19 cellular contexts compared by ENCODE assay signal in genomic region chr17:78920528-78920927, GRCh38. TPM values are rescaled to one million over a fixed set of nuclear protein-coding genes. Genes with fewer than 3 reads are reported as not detected.
DNase-seq lines count a peak whose midpoint lies in the region; ATAC-seq and TF ChIP-seq lines count a peak whose summit lies in the region.
"Had no signal": no experiment of that assay in that cellular context is flagged by ENCODE, and none has a peak within 500 bp of the region (broad histone marks: within the 10 kb centered on the region; RNA-seq: fewer than 3 reads in every experiment).

No MANE protein-coding gene starts in this region.

- H3K9ac ChIP-seq in Karpas-422 (ENCODE audit: low read length) = no peak overlapping the region
- H3K9ac ChIP-seq: KMS-11 had no signal

- peak overlapping the region; percentile 34 for H3K4me3 Mint-ChIP-seq in osteocyte (ENCODE audit: unreplicated experiment)
- H3K4me3 Mint-ChIP-seq: stimulated activated naive CD8-positive, alpha-beta T cell treated with anti-CD3 and anti-CD28 coated beads, Interleukin-15, Interleukin-2, amounts not matched to agents 100 ng/mL and 50 ng/mL, for 24 hours; T-helper 2 cell treated with Interferon-gamma antibody and Interleukin-4, amounts not matched to agents 5 μg/mL and 100 μg/mL, for 36 hours had no signal

- ATAC-seq in heart right ventricle (no peak), gastroesophageal sphincter (no peak), psoas muscle (no peak), GM18868 (IDR thresholded peaks at IDR 0.05; ENCODE audit: unreplicated experiment) (no peak)
- ATAC-seq: esophagus mucosa had no signal

- H3K4me3 ChIP-seq in left ventricle myocardium inferior (no peak overlapping the region), heart right ventricle (no peak overlapping the region), gastroesophageal sphincter (no peak overlapping the region), vagina (peak overlapping the region; percentile 4 to 25), psoas muscle (no peak overlapping the region), Karpas-422 (ENCODE audit: low read length) (no peak overlapping the region)
- H3K4me3 ChIP-seq: skin epidermis had no signal

- peaks cover 8% of the 10 kb centered on the region for H3K36me3 Mint-ChIP-seq in osteocyte (ENCODE audit: unreplicated experiment)

- H3K9me2 ChIP-seq in Karpas-422 (replicated peaks; ENCODE audit: insufficient read depth, low read length) = no peaks in the 10 kb centered on the region

- H4K20me1 ChIP-seq in Karpas-422 (ENCODE audit: insufficient read depth, low read depth, low read length) = no peaks in the 10 kb centered on the region

- no peak for TF ChIP-seq EP300 in gastroesophageal sphincter (IDR thresholded peaks at IDR 0.05)

- no peak overlapping the region for H2AFZ ChIP-seq in Karpas-422 (ENCODE audit: low read length)

- TF ChIP-seq CTCF in left ventricle myocardium inferior (IDR thresholded peaks at IDR 0.05; ENCODE audit: borderline replicate concordance) (no peak), heart right ventricle (IDR thresholded peaks at IDR 0.05) (no peak), gastroesophageal sphincter (IDR thresholded peaks at IDR 0.05) (no peak), osteocyte (IDR thresholded peaks at IDR 0.05) (no peak), vagina (IDR thresholded peaks at IDR 0.05) (no peak), psoas muscle (IDR thresholded peaks at IDR 0.05) (no peak)

- H3K36me3 ChIP-seq in left ventricle myocardium inferior (no peaks in the 10 kb centered on the region), heart right ventricle (peaks cover 0 to 4% (median 0%) of the 10 kb centered on the region in 9 donors), gastroesophageal sphincter (no peaks in the 10 kb centered on the region), vagina (no peaks in the 10 kb centered on the region), psoas muscle (ENCODE audit: insufficient read depth in 1 of 2, low read depth in 1 of 2) (no peaks in the 10 kb centered on the region), Karpas-422 (ENCODE audit: insufficient read depth, low read length) (no peaks in the 10 kb centered on the region)

- H3K4me1 ChIP-seq in left ventricle myocardium inferior = peaks cover 94% of the 10 kb centered on the region
- peaks cover 22 to 89% (median 69%) of the 10 kb centered on the region in 9 donors for H3K4me1 ChIP-seq in heart right ventricle
- H3K4me1 ChIP-seq in gastroesophageal sphincter = peaks cover 0 to 92% (median 72%) of the 10 kb centered on the region in 3 donors
- peaks cover 88% of the 10 kb centered on the region for H3K4me1 ChIP-seq in vagina
- H3K4me1 ChIP-seq in psoas muscle = peaks cover 11% of the 10 kb centered on the region
- H3K4me1 ChIP-seq in Karpas-422 (ENCODE audit: low read length) = no peaks in the 10 kb centered on the region

- H3K27me3 Mint-ChIP-seq in osteocyte (ENCODE audit: unreplicated experiment) = no peaks in the 10 kb centered on the region
- H3K27me3 Mint-ChIP-seq: stimulated activated naive CD8-positive, alpha-beta T cell treated with anti-CD3 and anti-CD28 coated beads, Interleukin-15, Interleukin-2, amounts not matched to agents 100 ng/mL and 50 ng/mL, for 24 hours had no signal

- H3K4me2 ChIP-seq in Karpas-422 (ENCODE audit: low read depth, low read length, poor library complexity, severe bottlenecking) = no peak overlapping the region
- H3K4me2 ChIP-seq: KMS-11 had no signal

- H3K79me2 ChIP-seq in Karpas-422 (ENCODE audit: low read length) = no peaks in the 10 kb centered on the region

- H3K9me3 ChIP-seq in left ventricle myocardium inferior (replicated peaks) = no peaks in the 10 kb centered on the region
- H3K9me3 ChIP-seq in heart right ventricle = no peaks in the 10 kb centered on the region
- H3K9me3 ChIP-seq in gastroesophageal sphincter = no peaks in the 10 kb centered on the region
- no peaks in the 10 kb centered on the region for H3K9me3 ChIP-seq in vagina
- H3K9me3 ChIP-seq in psoas muscle = no peaks in the 10 kb centered on the region
- no peaks in the 10 kb centered on the region for H3K9me3 ChIP-seq in Karpas-422 (ENCODE audit: low read length)

- no peak for DNase-seq in left ventricle myocardium inferior
- no peak for DNase-seq in heart right ventricle
- no peak for DNase-seq in osteocyte (ENCODE audit: extremely low spot score, unreplicated experiment)
- DNase-seq in vagina (ENCODE audit: extremely low spot score in 2 of 2) = no peak
- DNase-seq in psoas muscle = no peak
- no peak for DNase-seq in Karpas-422
- DNase-seq: activated CD4-positive, alpha-beta T cell treated with anti-CD3 and anti-CD28 coated beads for 4 hours; GF-D8; NCI-H1417; NCI-H226; SHP77 treated with DMSO at 0.1 percent for 48 hours had no signal

- H3K27ac ChIP-seq in left ventricle myocardium inferior (replicated peaks) (peak overlapping the region; percentile 96), heart right ventricle (peak overlapping the region in 5 of 10 donors; percentile 5 to 97 (median 23)), gastroesophageal sphincter (peak overlapping the region in 3 of 4 donors; percentile 98 to 100 (median 99)), vagina (peak overlapping the region; percentile 99), psoas muscle (no peak overlapping the region), Karpas-422 (ENCODE audit: low read length) (no peak overlapping the region)
- H3K27ac ChIP-seq: HL-60, KMS-11 had no signal

- H3K4me1 Mint-ChIP-seq in osteocyte (ENCODE audit: unreplicated experiment) = peaks cover 79% of the 10 kb centered on the region

- no peak for TF ChIP-seq POLR2A in gastroesophageal sphincter (IDR thresholded peaks at IDR 0.05)
- TF ChIP-seq POLR2A in vagina (IDR thresholded peaks at IDR 0.05) = no peak

- H3K27me3 ChIP-seq in left ventricle myocardium inferior (ENCODE audit: low read depth) (no peaks in the 10 kb centered on the region), heart right ventricle (no peaks in the 10 kb centered on the region), gastroesophageal sphincter (no peaks in the 10 kb centered on the region), vagina (no peaks in the 10 kb centered on the region), psoas muscle (ENCODE audit: insufficient read depth in 3 of 3, low read length in 2 of 3) (peaks cover 0 to 9% (median under 1%) of the 10 kb centered on the region in 3 donors), Karpas-422 (ENCODE audit: low read length) (no peaks in the 10 kb centered on the region)

- WGBS in heart right ventricle, 2 donors = 83 to 87% methylated on average over 8 of the region's 8 CpGs
- WGBS in gastroesophageal sphincter (ENCODE audit: low coverage in 1 of 2), 2 donors = 44 to 81% methylated on average over 3 to 6 of the region's 8 CpGs
- 87 to 91% (median 88%) methylated on average over 8 of the region's 8 CpGs for WGBS in psoas muscle, 3 donors

- no peaks in the 10 kb centered on the region for H3K9me3 Mint-ChIP-seq in osteocyte (ENCODE audit: unreplicated experiment)
- H3K9me3 Mint-ChIP-seq: stimulated activated naive CD8-positive, alpha-beta T cell treated with anti-CD3 and anti-CD28 coated beads, Interleukin-15, Interleukin-2, amounts not matched to agents 100 ng/mL and 50 ng/mL, for 24 hours; T-helper 2 cell treated with Interferon-gamma antibody and Interleukin-4, amounts not matched to agents 5 μg/mL and 100 μg/mL, for 36 hours had no signal

- intact Hi-C loops in left ventricle myocardium inferior (cut with micrococcal nuclease) (loop anchor here (10.0 kb wide), 1 partner anchor 56 kb away; no protein-coding TSS in a partner anchor), heart right ventricle (cut with DNase I) (loop anchor here in 6 of 10 donors (2.0 to 10.0 kb wide), 6 partner anchors 32 to 56 kb away; no protein-coding TSS in a partner anchor), vagina (cut with DNase I) (loop anchor here (5.0 to 10.0 kb wide), 2 partner anchors 38 to 54 kb away; partner anchors contain the start of gene LGALS3BP), psoas muscle (cut with DNase I) (no loop called here)

- peak overlapping the region; percentile 16 for H3K27ac Mint-ChIP-seq in osteocyte (ENCODE audit: unreplicated experiment)
- H3K27ac Mint-ChIP-seq: stimulated activated naive CD8-positive, alpha-beta T cell treated with anti-CD3 and anti-CD28 coated beads, Interleukin-15, Interleukin-2, amounts not matched to agents 100 ng/mL and 50 ng/mL, for 24 hours; T-helper 2 cell treated with Interferon-gamma antibody and Interleukin-4, amounts not matched to agents 5 μg/mL and 100 μg/mL, for 36 hours had no signal

RNA-seq across cellular contexts. Expression of gene TIMP2, which starts 4.7 kb away (rescaled TPM):
- total RNA-seq in left ventricle myocardium inferior (91.8 TPM), heart right ventricle (100 to 1,000 TPM in 4 of 10 donors, 10 to 100 TPM in 6; 77.5 to 118 (median 99.3) TPM), gastroesophageal sphincter (100 to 1,000 TPM; 172 to 315 (median 211) TPM), osteocyte (1,096 and 1,211 TPM in 2 replicates), vagina (181 TPM), psoas muscle (10 to 100 TPM; 18.5 to 53.6 (median 25.2) TPM)
- polyA plus RNA-seq in heart right ventricle (10 to 100 TPM; 32.4 to 44.1 TPM), psoas muscle (10 to 100 TPM; 10.3 to 12.7 (median 10.6) TPM)
- total RNA-seq in Karpas-422 (2014; rRNA removed; shearing (Covaris generic); ENCODE audit: low replicate concordance) = 0.07 TPM in 1 of 2 replicates, not detected in the other

RNA-seq across cellular contexts. Expression of gene CEP295NL, which starts 17.5 kb away (rescaled TPM):
- 0.55 TPM for total RNA-seq in left ventricle myocardium inferior
- 1 to 10 TPM in 2 of 10 donors, under 1 TPM in 8; 0.22 to 1.3 (median 0.82) TPM for total RNA-seq in heart right ventricle
- polyA plus RNA-seq in heart right ventricle = 1 to 10 TPM in 1 of 2 donors, under 1 TPM in 1; 0.04 to 2.6 TPM
- 1 to 10 TPM; 1.6 to 9.0 (median 3.8) TPM for total RNA-seq in gastroesophageal sphincter
- total RNA-seq in osteocyte = 7.3 and 9.2 TPM in 2 replicates
- total RNA-seq in vagina = 7.9 TPM
- total RNA-seq in psoas muscle = under 1 TPM; 0.19 to 0.52 (median 0.43) TPM
- polyA plus RNA-seq in psoas muscle = under 1 TPM in 1 of 3 donors, not detected in 2; 0.04 TPM
- not detected in 2 replicates for total RNA-seq in Karpas-422 (2014; rRNA removed; shearing (Covaris generic); ENCODE audit: low replicate concordance)

RNA-seq across cellular contexts. Expression of gene LGALS3BP, which starts 59.2 kb away (rescaled TPM):
- total RNA-seq in left ventricle myocardium inferior (585 TPM), heart right ventricle (100 to 1,000 TPM; 362 to 852 (median 568) TPM), gastroesophageal sphincter (100 to 1,000 TPM; 101 to 260 (median 166) TPM), osteocyte (439 and 456 TPM in 2 replicates), vagina (488 TPM), psoas muscle (10 to 100 TPM; 12.9 to 35.5 (median 22.0) TPM)
- polyA plus RNA-seq in heart right ventricle (100 to 1,000 TPM; 196 to 268 TPM), psoas muscle (10 to 100 TPM in 1 of 3 donors, 1 to 10 TPM in 2; 8.9 to 14.9 (median 8.9) TPM)
- total RNA-seq in Karpas-422 (2014; rRNA removed; shearing (Covaris generic); ENCODE audit: low replicate concordance) = 23.7 and 39.5 TPM in 2 replicates

Comparison
In these comparisons a context has a peak if more than half of its experiments do, and no peak if none do; other contexts are left out.
1. H3K27ac ChIP-seq: peak in left ventricle myocardium inferior (single experiment), gastroesophageal sphincter (3 of 4) and vagina (single experiment); none in psoas muscle (single experiment) and Karpas-422 (single experiment).
2. H3K4me3 ChIP-seq: peak in vagina (2 of 2); none in left ventricle myocardium inferior (single experiment), heart right ventricle (0 of 10), gastroesophageal sphincter (0 of 2), psoas muscle (single experiment) and Karpas-422 (single experiment).
3. RNA of gene TIMP2, which starts 4.7 kb away (total RNA-seq): 1,096 to 1,211 TPM in osteocyte, 172 to 315 TPM in gastroesophageal sphincter, 181 TPM in vagina (single experiment), 77.5 to 118 TPM in heart right ventricle, 91.8 TPM in left ventricle myocardium inferior (single experiment) and 18.5 to 53.6 TPM in psoas muscle; 0.07 TPM in Karpas-422; every median in the first group is over 10 times any median in the second.
4. intact Hi-C loops: an anchor here in left ventricle myocardium inferior (10.0 kb wide), heart right ventricle (2.0 to 10.0 kb wide) and vagina (5.0 to 10.0 kb wide); none called in psoas muscle.